8 cellular contexts compared by ENCODE assay signal in genomic region chr10:31947144-31947926, GRCh38. TPM values are rescaled to one million over a fixed set of nuclear protein-coding genes. Genes with fewer than 3 reads are reported as not detected.
A peak's percentile ranks its signal among the peaks of the same experiment; 100 is the strongest.
DNase-seq lines count a peak whose midpoint lies in the region; ATAC-seq, FAIRE-seq and TF ChIP-seq lines count a peak whose summit lies in the region.

No MANE protein-coding gene starts in this region.

- no peaks in the 10 kb centered on the region for H3K27me3 ChIP-seq in bronchial epithelial cell (ENCODE audit: control insufficient read depth, insufficient read depth, low read length)
- H3K27me3 ChIP-seq in lower lobe of right lung (ENCODE audit: low read depth) = no peaks in the 10 kb centered on the region

- no peaks in the 10 kb centered on the region for H3K27me3 Mint-ChIP-seq in activated CD8-positive, alpha-beta T cell treated with anti-CD3 and anti-CD28 coated beads, Interleukin-2, amount 10 ng/mL, durations not matched to agents 7 days and 5 days (ENCODE audit: low read depth)
- H3K27me3 Mint-ChIP-seq in activated CD4-positive, alpha-beta T cell treated with anti-CD3 and anti-CD28 coated beads, Interleukin-2, amount 10 ng/mL, durations not matched to agents 7 days and 5 days = no peaks in the 10 kb centered on the region

- FAIRE-seq in bronchial epithelial cell (lab: Jason Lieb, UNC) = peak; percentile 43

- H3K4me3 Mint-ChIP-seq in activated CD8-positive, alpha-beta T cell treated with anti-CD3 and anti-CD28 coated beads, Interleukin-2, amount 10 ng/mL, durations not matched to agents 7 days and 5 days = no peak overlapping the region
- no peak overlapping the region for H3K4me3 Mint-ChIP-seq in activated CD4-positive, alpha-beta T cell treated with anti-CD3 and anti-CD28 coated beads, Interleukin-2, amount 10 ng/mL, durations not matched to agents 7 days and 5 days

- H3K4me3 ChIP-seq in bronchial epithelial cell (ENCODE audit: low read depth, low read length) (no peak overlapping the region), lower lobe of right lung (no peak overlapping the region)

- H3K27ac Mint-ChIP-seq in activated CD8-positive, alpha-beta T cell treated with anti-CD3 and anti-CD28 coated beads, Interleukin-2, amount 10 ng/mL, durations not matched to agents 7 days and 5 days = no peak overlapping the region
- H3K27ac Mint-ChIP-seq in activated CD4-positive, alpha-beta T cell treated with anti-CD3 and anti-CD28 coated beads, Interleukin-2, amount 10 ng/mL, durations not matched to agents 7 days and 5 days = no peak overlapping the region

- no peaks in the 10 kb centered on the region for H3K9me3 ChIP-seq in lower lobe of right lung

- DNase-seq in DMS153 (lab: John Stamatoyannopoulos, UW) = peak; percentile 21
- peak; percentile 84 for DNase-seq in NCI-H226
- DNase-seq in bronchial epithelial cell (ENCODE audit: low read depth) = peak; percentile 92
- DNase-seq in lower lobe of right lung = no peak
- no peak for DNase-seq in NK-92 (lab: John Stamatoyannopoulos, UW; ENCODE audit: unreplicated experiment)
- no peak for DNase-seq in activated CD8-positive, alpha-beta T cell treated with anti-CD3 and anti-CD28 coated beads, Interleukin-2, amount 10 ng/mL, durations not matched to agents 7 days and 5 days
- DNase-seq in cerebellar nuclear complex (lab: John Stamatoyannopoulos, UW) = no peak
- DNase-seq in activated CD4-positive, alpha-beta T cell treated with anti-CD3 and anti-CD28 coated beads, Interleukin-2, amount 10 ng/mL, durations not matched to agents 7 days and 5 days = no peak

- POLR2A ChIA-PET in activated CD8-positive, alpha-beta T cell treated with anti-CD3 and anti-CD28 coated beads, Interleukin-2, amount 10 ng/mL, durations not matched to agents 7 days and 5 days (lab: Charles Lee) = no interaction called here
- POLR2A ChIA-PET in activated CD4-positive, alpha-beta T cell treated with anti-CD3 and anti-CD28 coated beads, Interleukin-2, amount 10 ng/mL, durations not matched to agents 7 days and 5 days (lab: Charles Lee) = no interaction called here

- peaks cover 9% of the 10 kb centered on the region for H3K4me1 Mint-ChIP-seq in activated CD8-positive, alpha-beta T cell treated with anti-CD3 and anti-CD28 coated beads, Interleukin-2, amount 10 ng/mL, durations not matched to agents 7 days and 5 days (ENCODE audit: low read depth)
- peaks cover 9% of the 10 kb centered on the region for H3K4me1 Mint-ChIP-seq in activated CD4-positive, alpha-beta T cell treated with anti-CD3 and anti-CD28 coated beads, Interleukin-2, amount 10 ng/mL, durations not matched to agents 7 days and 5 days

- intact Hi-C loops in lower lobe of right lung (cut with DNase I) = no loop called here

- ATAC-seq in lower lobe of right lung = peak; percentile 87
- ATAC-seq in activated CD8-positive, alpha-beta T cell treated with anti-CD3 and anti-CD28 coated beads, Interleukin-2, amount 10 ng/mL, durations not matched to agents 7 days and 5 days = no peak

- no peaks in the 10 kb centered on the region for H3K9me3 Mint-ChIP-seq in activated CD8-positive, alpha-beta T cell treated with anti-CD3 and anti-CD28 coated beads, Interleukin-2, amount 10 ng/mL, durations not matched to agents 7 days and 5 days (ENCODE audit: insufficient read depth)
- peaks cover 4% of the 10 kb centered on the region for H3K9me3 Mint-ChIP-seq in activated CD4-positive, alpha-beta T cell treated with anti-CD3 and anti-CD28 coated beads, Interleukin-2, amount 10 ng/mL, durations not matched to agents 7 days and 5 days

- CTCF ChIA-PET in activated CD8-positive, alpha-beta T cell treated with anti-CD3 and anti-CD28 coated beads, Interleukin-2, amount 10 ng/mL, durations not matched to agents 7 days and 5 days (lab: Charles Lee) = interaction anchor here (0.8 to 2.1 kb wide), 2 partner anchors 26 to 85 kb away, joined by 3 to 9 read pairs; no protein-coding TSS in a partner anchor
- CTCF ChIA-PET in activated CD4-positive, alpha-beta T cell treated with anti-CD3 and anti-CD28 coated beads, Interleukin-2, amount 10 ng/mL, durations not matched to agents 7 days and 5 days (lab: Charles Lee) = interaction anchor here (0.6 to 1.9 kb wide), 4 partner anchors 11 to 1129 kb away, joined by 3 to 4 read pairs (median 3); no protein-coding TSS in a partner anchor

- no peaks in the 10 kb centered on the region for H3K36me3 ChIP-seq in bronchial epithelial cell (ENCODE audit: control insufficient read depth, insufficient read depth, low read length)
- no peaks in the 10 kb centered on the region for H3K36me3 ChIP-seq in lower lobe of right lung

- H3K27ac ChIP-seq in lower lobe of right lung = peak overlapping the region; percentile 26

- TF ChIP-seq CTCF in bronchial epithelial cell (IDR thresholded peaks at IDR 0.05; ENCODE audit: insufficient read depth, low read length, severe bottlenecking) (peak; percentile 31), lower lobe of right lung (IDR thresholded peaks at IDR 0.05) (peak; percentile 45)

- no peaks in the 10 kb centered on the region for H3K36me3 Mint-ChIP-seq in activated CD8-positive, alpha-beta T cell treated with anti-CD3 and anti-CD28 coated beads, Interleukin-2, amount 10 ng/mL, durations not matched to agents 7 days and 5 days (ENCODE audit: low read depth)
- peaks cover 1% of the 10 kb centered on the region for H3K36me3 Mint-ChIP-seq in activated CD4-positive, alpha-beta T cell treated with anti-CD3 and anti-CD28 coated beads, Interleukin-2, amount 10 ng/mL, durations not matched to agents 7 days and 5 days (ENCODE audit: low read depth)

- H3K4me1 ChIP-seq in lower lobe of right lung = peaks cover 14% of the 10 kb centered on the region

RNA-seq across cellular contexts. Expression of gene ARHGAP12, which starts 18.7 kb away (rescaled TPM):
- total RNA-seq in bronchial epithelial cell = 30.3 and 31.0 TPM in 2 replicates
- 29.8 TPM for total RNA-seq in lower lobe of right lung
- total RNA-seq in activated CD8-positive, alpha-beta T cell treated with anti-CD3 and anti-CD28 coated beads, Interleukin-2, amount 10 ng/mL, durations not matched to agents 7 days and 5 days = 1 to 10 TPM; 4.9 to 5.5 TPM
- 10 to 100 TPM; 15.1 to 15.4 TPM for total RNA-seq in activated CD4-positive, alpha-beta T cell treated with anti-CD3 and anti-CD28 coated beads, Interleukin-2, amount 10 ng/mL, durations not matched to agents 7 days and 5 days

Comparison
In these comparisons a context has a peak if more than half of its experiments do, and no peak if none do; other contexts are left out.
1. DNase-seq: peak in DMS153 (single experiment), NCI-H226 (single experiment) and bronchial epithelial cell (single experiment); none in lower lobe of right lung (single experiment), NK-92 (single experiment), activated CD8-positive, alpha-beta T cell treated with anti-CD3 and anti-CD28 coated beads, Interleukin-2, amount 10 ng/mL, durations not matched to agents 7 days and 5 days (single experiment), cerebellar nuclear complex (0 of 2) and activated CD4-positive, alpha-beta T cell treated with anti-CD3 and anti-CD28 coated beads, Interleukin-2, amount 10 ng/mL, durations not matched to agents 7 days and 5 days (single experiment).